ENCODE assay signal across 8 cellular contexts in genomic region chr11:10298342-10298741, GRCh38. TPM values are rescaled to one million over a fixed set of nuclear protein-coding genes. Genes with fewer than 3 reads are reported as not detected.
DNase-seq lines count a peak whose midpoint lies in the region; ATAC-seq and TF ChIP-seq lines count a peak whose summit lies in the region.

No MANE protein-coding gene starts in this region.

- peak; percentile 91 for ATAC-seq in GM18517 (IDR thresholded peaks at IDR 0.05; ENCODE audit: unreplicated experiment)
- peak; percentile 94 for ATAC-seq in HG02884 (IDR thresholded peaks at IDR 0.05; ENCODE audit: unreplicated experiment)

- H3K9me3 ChIP-seq in AG04450 (ENCODE audit: control insufficient read depth, insufficient read depth, low read length) (no peaks in the 10 kb centered on the region; the same call in 1 of the 2 replicates), Caco-2 (no peaks in the 10 kb centered on the region)

- TF ChIP-seq CTCF in AG04450 (IDR thresholded peaks at IDR 0.05; ENCODE audit: low read depth, low read length) (peak; percentile 54), astrocyte of the cerebellum (IDR thresholded peaks at IDR 0.05; ENCODE audit: low read depth, low read length, missing control alignments) (peak; percentile 44), Caco-2 (IDR thresholded peaks at IDR 0.05; ENCODE audit: insufficient read depth in 1 of 2, low read depth in 1 of 2, low read length in 1 of 2, severe bottlenecking in 1 of 2, unreplicated experiment in 1 of 2) (no peak)

- CTCF ChIA-PET in AG04450 (lab: Charles Lee): interaction anchor here (0.5 to 1.9 kb wide), 2 partner anchors 90 to 839 kb away, joined by 4 to 5 read pairs; no protein-coding TSS in a partner anchor
- CTCF ChIA-PET in Caco-2 (lab: Charles Lee): no interaction called here

- H3K36me3 ChIP-seq in Caco-2 (ENCODE audit: control insufficient read depth, insufficient read depth, low read length): no peaks in the 10 kb centered on the region

- H3K4me3 Mint-ChIP-seq in Caco-2 (ENCODE audit: unreplicated experiment): no peak overlapping the region

- H3K4me1 Mint-ChIP-seq in Caco-2 (ENCODE audit: low read depth, unreplicated experiment): peaks cover 29% of the 10 kb centered on the region

- H3K27me3 Mint-ChIP-seq in Caco-2 (ENCODE audit: insufficient read depth, unreplicated experiment): no peaks in the 10 kb centered on the region

- intact Hi-C loops in Caco-2 (cut with micrococcal nuclease; ENCODE audit: unreplicated experiment): no loop called here

- peak overlapping the region; percentile 48 for H3K27ac ChIP-seq in AG04450 (ENCODE audit: low read depth, low read length)

- H3K36me3 Mint-ChIP-seq in Caco-2 (ENCODE audit: insufficient read depth, unreplicated experiment): peaks cover 47% of the 10 kb centered on the region

- H3K27ac Mint-ChIP-seq in Caco-2 (ENCODE audit: unreplicated experiment): no peak overlapping the region

- DNase-seq in AG04450 (ENCODE audit: low read depth, low spot score) (peak; percentile 90), NCI-H226 (peak; percentile 74), astrocyte of the cerebellum (ENCODE audit: low read depth) (peak; percentile 83), Caco-2 (no peak), NCI-H748 (lab: John Stamatoyannopoulos, UW; ENCODE audit: unreplicated experiment) (no peak)
- peak; percentile 22 for DNase-seq in stimulated activated CD4-positive, alpha-beta T cell treated with anti-CD3 and anti-CD28 coated beads, Interleukin-4, amount 100 ng/mL, for 1 hour

- H3K4me3 ChIP-seq in AG04450 (ENCODE audit: low read depth, low read length) (no peak overlapping the region), astrocyte of the cerebellum (ENCODE audit: low read depth, low read length) (no peak overlapping the region), Caco-2 (ENCODE audit: low read depth, low read length) (no peak overlapping the region)

- POLR2A ChIA-PET in AG04450 (lab: Yijun Ruan, JAX) (interaction anchor here (1.4 to 2.1 kb wide), 2 partner anchors 11 to 35 kb away, joined by 3 to 10 read pairs; no protein-coding TSS in a partner anchor), Caco-2 (lab: Charles Lee) (no interaction called here)

- in situ Hi-C loops in astrocyte of the cerebellum (cut with HindIII; ENCODE audit: low sequenced_read_pairs): no loop called here

- no TSS peak for BruUV-seq in Caco-2 (replicated peaks; lab: Mats Ljungman, UMichigan)

- H3K9me3 Mint-ChIP-seq in Caco-2 (ENCODE audit: unreplicated experiment): no peaks in the 10 kb centered on the region

- peaks cover 13% of the 10 kb centered on the region for H3K4me1 ChIP-seq in Caco-2

- H3K27me3 ChIP-seq in AG04450 (ENCODE audit: control insufficient read depth, insufficient read depth, low read length): no peaks in the 10 kb centered on the region
- H3K27me3 ChIP-seq in Caco-2 (replicated peaks; ENCODE audit: control insufficient read depth, insufficient read depth, low read length): no peaks in the 10 kb centered on the region

RNA-seq across cellular contexts. Expression of gene SBF2, which starts 4.3 kb away (rescaled TPM):
- 43.0 and 44.4 TPM in 2 replicates for polyA plus RNA-seq in AG04450 (2011; rRNA removed)
- 66.1 and 72.1 TPM in 2 replicates for polyA minus RNA-seq in AG04450 (2011; rRNA and poly(A)+ RNA removed)
- total RNA-seq in Caco-2 (2022): 56.5 and 72.2 TPM in 2 replicates

RNA-seq across cellular contexts. Expression of gene ADM, which starts 6.5 kb away (rescaled TPM):
- 247 and 328 TPM in 2 replicates for polyA plus RNA-seq in AG04450 (2011; rRNA removed)
- 290 and 429 TPM in 2 replicates for polyA minus RNA-seq in AG04450 (2011; rRNA and poly(A)+ RNA removed)
- total RNA-seq in Caco-2 (2022): 114 and 127 TPM in 2 replicates

Comparison
In these comparisons a context has a peak if more than half of its experiments do, and no peak if none do; other contexts are left out.
1. DNase-seq: peak in AG04450 (single experiment), NCI-H226 (single experiment), astrocyte of the cerebellum (single experiment) and stimulated activated CD4-positive, alpha-beta T cell treated with anti-CD3 and anti-CD28 coated beads, Interleukin-4, amount 100 ng/mL, for 1 hour (single experiment); none in Caco-2 (0 of 2) and NCI-H748 (single experiment).
2. CTCF ChIP-seq: peak in AG04450 (single experiment) and astrocyte of the cerebellum (single experiment); none in Caco-2 (0 of 2).